9 cellular contexts compared by ENCODE assay signal in genomic region chr18:68735498-68736343, GRCh38. TPM values are rescaled to one million over a fixed set of nuclear protein-coding genes. Genes with fewer than 3 reads are reported as not detected.
DNase-seq lines count a peak whose midpoint lies in the region; ATAC-seq, FAIRE-seq and TF ChIP-seq lines count a peak whose summit lies in the region.
"Had no signal": no experiment of that assay in that cellular context is flagged by ENCODE, and none has a peak within 500 bp of the region (broad histone marks: within the 10 kb centered on the region; RNA-seq: fewer than 3 reads in every experiment).

No MANE protein-coding gene starts in this region.

- H3K9me3 Mint-ChIP-seq in activated T-cell treated with anti-CD3 and anti-CD28 coated beads, Interleukin-2, amount 50 U/mL, for 72 hours, result no peaks in the 10 kb centered on the region
- H3K9me3 Mint-ChIP-seq: dendritic cell treated with granulocyte-macrophage colony-stimulating factor and Interleukin-4, amounts not matched to agents 40 ng/mL and 50 ng/mL, for 4 days had no signal

- H2AFZ ChIP-seq in Karpas-422 (ENCODE audit: low read length), result no peak overlapping the region

- no peaks in the 10 kb centered on the region for H3K9me2 ChIP-seq in Karpas-422 (replicated peaks; ENCODE audit: insufficient read depth, low read length)

- no peak overlapping the region for H3K4me3 ChIP-seq in Karpas-422 (ENCODE audit: low read length)
- no peak overlapping the region for H3K4me3 ChIP-seq in pancreas

- H3K4me1 ChIP-seq in Karpas-422 (ENCODE audit: low read length) (no peaks in the 10 kb centered on the region), pancreas (no peaks in the 10 kb centered on the region)

- no peaks in the 10 kb centered on the region for H3K36me3 Mint-ChIP-seq in activated T-cell treated with anti-CD3 and anti-CD28 coated beads, Interleukin-2, amount 50 U/mL, for 72 hours (ENCODE audit: insufficient read depth in 2 of 2)

- no peak overlapping the region for H3K27ac Mint-ChIP-seq in activated T-cell treated with anti-CD3 and anti-CD28 coated beads, Interleukin-2, amount 50 U/mL, for 72 hours
- H3K27ac Mint-ChIP-seq: dendritic cell treated with granulocyte-macrophage colony-stimulating factor and Interleukin-4, amounts not matched to agents 40 ng/mL and 50 ng/mL, for 4 days had no signal

- in situ Hi-C loops in SK-MEL-5 (cut with HindIII; ENCODE audit: low pct_unique_long_range_greater_than_20kb, low sequenced_read_pairs), result no loop called here

- H3K27me3 ChIP-seq in Karpas-422 (ENCODE audit: low read length) (no peaks in the 10 kb centered on the region), pancreas (no peaks in the 10 kb centered on the region)

- FAIRE-seq in H54 (lab: Jason Lieb, UNC) (peak; percentile 33), pancreas (lab: Jason Lieb, UNC) (peak; percentile 5)

- H4K20me1 ChIP-seq in Karpas-422 (ENCODE audit: insufficient read depth, low read depth, low read length), result no peaks in the 10 kb centered on the region

- TF ChIP-seq POLR2A in H54 (IDR thresholded peaks at IDR 0.05; ENCODE audit: low read depth, low read length), result no peak

- peak; percentile 58 to 69 for ATAC-seq in activated T-cell treated with anti-CD3 and anti-CD28 coated beads, Interleukin-2, amount 50 U/mL, for 72 hours (replicated peaks in 1 of 2)
- peak; percentile 55 to 78 (median 72) for ATAC-seq in pancreas

- H3K9me3 ChIP-seq in Karpas-422 (ENCODE audit: low read length) (no peaks in the 10 kb centered on the region), pancreas (no peaks in the 10 kb centered on the region)

- H3K4me2 ChIP-seq in Karpas-422 (ENCODE audit: low read depth, low read length, poor library complexity, severe bottlenecking), result no peak overlapping the region

- no peak overlapping the region for H3K4me3 Mint-ChIP-seq in activated T-cell treated with anti-CD3 and anti-CD28 coated beads, Interleukin-2, amount 50 U/mL, for 72 hours
- H3K4me3 Mint-ChIP-seq: dendritic cell treated with granulocyte-macrophage colony-stimulating factor and Interleukin-4, amounts not matched to agents 40 ng/mL and 50 ng/mL, for 4 days had no signal

- H3K27me3 Mint-ChIP-seq in activated T-cell treated with anti-CD3 and anti-CD28 coated beads, Interleukin-2, amount 50 U/mL, for 72 hours (ENCODE audit: low read depth), result no peaks in the 10 kb centered on the region
- H3K27me3 Mint-ChIP-seq: dendritic cell treated with granulocyte-macrophage colony-stimulating factor and Interleukin-4, amounts not matched to agents 40 ng/mL and 50 ng/mL, for 4 days had no signal

- TF ChIP-seq CTCF in pancreas (IDR thresholded peaks at IDR 0.05), result peak in 3 of 4 donors; percentile 27 to 48 (median 42)

- H3K36me3 ChIP-seq in Karpas-422 (ENCODE audit: insufficient read depth, low read length) (no peaks in the 10 kb centered on the region), pancreas (no peaks in the 10 kb centered on the region)

- H3K4me1 Mint-ChIP-seq in activated T-cell treated with anti-CD3 and anti-CD28 coated beads, Interleukin-2, amount 50 U/mL, for 72 hours (ENCODE audit: low read depth), result peaks cover 5% of the 10 kb centered on the region

- H3K27ac ChIP-seq in Karpas-422 (ENCODE audit: low read length) (no peak overlapping the region), pancreas (no peak overlapping the region)

- H3K79me2 ChIP-seq in Karpas-422 (ENCODE audit: low read length), result no peaks in the 10 kb centered on the region

- DNase-seq in activated T-cell treated with anti-CD3 and anti-CD28 coated beads, Interleukin-2, amount 50 U/mL, for 72 hours, result peak in 1 of 2 donors; percentile 13
- no peak for DNase-seq in activated T-cell treated with anti-CD3 and anti-CD28 coated beads for 4 hours
- DNase-seq in H54 (ENCODE audit: insufficient read length, low spot score), result no peak
- peak; percentile 85 for DNase-seq in Karpas-422
- peak; percentile 61 for DNase-seq in SK-MEL-5 (ENCODE audit: low read depth, low spot score)
- peak; percentile 72 for DNase-seq in fibroblast of gingiva (ENCODE audit: low read depth)
- no peak for DNase-seq in pancreas
- DNase-seq in activated CD4-positive, CD25-positive, alpha-beta regulatory T cell treated with anti-CD3 and anti-CD28 coated beads, Interleukin-2, amount 50 U/mL, for 72 hours, result no peak

- H3K9ac ChIP-seq in Karpas-422 (ENCODE audit: low read length), result no peak overlapping the region

- intact Hi-C loops in pancreas (cut with DNase I), result no loop called here

- WGBS in pancreas, 2 donors, result 19 to 29% methylated on average over 3 of the region's 3 CpGs

RNA-seq across cellular contexts. Expression of gene TMX3, which starts 20.8 kb away (rescaled TPM):
- 10 to 100 TPM; 69.5 to 79.6 TPM for total RNA-seq in activated T-cell treated with anti-CD3 and anti-CD28 coated beads, Interleukin-2, amount 50 U/mL, for 72 hours
- total RNA-seq in Karpas-422 (2014; rRNA removed; shearing (Covaris generic); ENCODE audit: low replicate concordance), result 69.2 and 154 TPM in 2 replicates
- total RNA-seq in SK-MEL-5 (2014; rRNA removed; shearing (Covaris generic)), result 34.4 and 34.9 TPM in 2 replicates
- 19.6 and 22.9 TPM in 2 replicates for polyA plus RNA-seq in SK-MEL-5 (2015; cell fraction: cytosol; rRNA removed)
- 225 and 229 TPM in 2 replicates for polyA plus RNA-seq in SK-MEL-5 (2015; cell fraction: nucleus; rRNA removed)
- total RNA-seq in pancreas, result 10 to 100 TPM; 12.8 to 21.7 (median 15.6) TPM
- polyA plus RNA-seq in pancreas, result 10 to 100 TPM; 11.1 to 25.5 TPM

Comparison
In these comparisons a context has a peak if more than half of its experiments do, and no peak if none do; other contexts are left out.
1. DNase-seq: peak in Karpas-422 (single experiment), SK-MEL-5 (single experiment) and fibroblast of gingiva (single experiment); none in activated T-cell treated with anti-CD3 and anti-CD28 coated beads for 4 hours (single experiment), H54 (single experiment), pancreas (0 of 6) and activated CD4-positive, CD25-positive, alpha-beta regulatory T cell treated with anti-CD3 and anti-CD28 coated beads, Interleukin-2, amount 50 U/mL, for 72 hours (single experiment).